In genomic region chr11:102225689-102226562, GRCh38 we compare ENCODE assay signal across 1 cellular context.
TF ChIP-seq lines count a peak whose summit lies in the region.

No MANE protein-coding gene starts in this region.

TF ChIP-seq in PFSK-1, 5 proteins besides CTCF, POLR2A, EP300 and RAD21 (continued from another document):
- TF ChIP-seq REST (IDR thresholded peaks at IDR 0.05; ENCODE audit: insufficient read depth in 1 of 2, low read depth in 2 of 2, low read length in 2 of 2): no peak
TF ChIP-seq in PFSK-1: peak in this region for 1.
